9 cellular contexts compared by ENCODE assay signal in the genomic region with DNA sequence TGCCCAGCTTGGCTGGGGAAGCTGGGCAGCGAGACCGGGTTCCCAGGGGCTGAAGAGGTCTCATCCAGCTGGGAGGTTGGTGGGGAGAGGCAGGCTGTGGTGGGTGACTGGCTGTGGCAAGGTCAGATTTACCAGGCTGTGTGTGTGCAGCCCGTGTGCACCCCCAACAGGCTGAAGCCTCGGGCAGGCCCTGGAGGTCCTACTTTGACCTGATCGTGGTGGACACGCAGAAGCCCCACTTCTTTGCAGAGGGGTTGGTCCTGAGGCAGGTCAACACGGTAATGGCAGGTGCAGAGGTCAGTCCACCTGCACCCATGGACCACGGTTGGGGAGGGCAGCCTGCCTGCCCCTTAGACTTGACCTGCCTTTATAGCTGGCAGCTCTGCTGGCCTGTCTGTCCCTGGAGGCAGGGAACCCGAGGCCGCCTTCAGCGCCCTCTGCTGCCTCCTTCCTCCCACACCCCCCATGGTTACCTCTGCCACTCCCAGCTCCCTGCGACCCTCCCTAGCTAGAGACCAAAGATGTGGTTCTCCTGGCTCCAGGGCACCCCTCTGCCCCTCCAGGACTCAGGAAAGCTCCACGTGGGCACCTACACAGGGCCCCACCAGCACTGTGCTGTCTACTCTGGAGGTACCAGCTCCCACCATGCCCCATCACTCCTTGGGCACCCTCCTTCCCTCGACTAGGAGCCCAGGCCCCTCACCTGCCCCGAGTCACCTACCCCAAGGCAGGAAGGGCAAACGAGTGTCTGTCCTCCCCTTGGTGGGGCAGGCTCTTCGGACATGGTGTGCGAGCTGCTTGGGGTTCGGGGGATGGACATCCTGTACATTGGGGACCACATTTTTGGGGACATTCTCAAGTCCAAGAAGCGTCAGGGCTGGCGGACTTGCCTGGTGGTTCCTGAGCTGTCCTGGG. TPM values are rescaled to one million over a fixed set of nuclear protein-coding genes. Genes with fewer than 3 reads are reported as not detected.
DNase-seq lines count a peak whose midpoint lies in the region; ATAC-seq, FAIRE-seq and TF ChIP-seq lines count a peak whose summit lies in the region.
"Had no signal": no experiment of that assay in that cellular context is flagged by ENCODE, and none has a peak within 500 bp of the region (broad histone marks: within the 10 kb centered on the region; RNA-seq: fewer than 3 reads in every experiment).

No MANE protein-coding gene starts in this region.

- no peak overlapping the region for H3K9ac ChIP-seq in H1 (replicated peaks in 1 of 4; ENCODE audit: extremely low read depth in 1 of 4, low read depth in 3 of 4, low read length in 3 of 4)
- no peak overlapping the region for H3K9ac ChIP-seq in colonic mucosa (ENCODE audit: low read depth in 2 of 2, low read length in 2 of 2)

- no peak overlapping the region for H3K4me2 ChIP-seq in H1 (ENCODE audit: insufficient read depth in 1 of 2, low read depth in 2 of 2, low read length in 2 of 2)

- CTCF ChIA-PET in H1 (lab: Charles Lee; ENCODE audit: partially characterized antibody): interaction anchor here (0.6 to 10.5 kb wide), 37 partner anchors 11 to 603 kb away, joined by 3 to 185 read pairs (median 7); partner anchors contain the start of genes CHCHD5, IL36G and SLC20A1

- FAIRE-seq in H1 (lab: Jason Lieb, UNC): no peak

- 87% methylated on average over 21 of the region's 21 CpGs; no CpG with 5 or more reads in 1 of the 2 experiments for WGBS in H1 (ENCODE audit: extremely low coverage in 1 of 2, insufficient coverage in 1 of 2, insufficient read length in 1 of 2, insufficient replicate concordance in 2 of 2, low coverage in 1 of 2, low lambda C conversion rate in 2 of 2, missing lambda C conversion rate in 1 of 2), 2 experiments
- 78 to 79% methylated on average over 16 to 21 of the region's 21 CpGs for WGBS in tibial nerve, 2 donors

- H4K8ac ChIP-seq in H1 (ENCODE audit: extremely low read depth, insufficient read depth, low read length): no peak overlapping the region

- TF ChIP-seq EP300 in H1 (IDR thresholded peaks at IDR 0.05; ENCODE audit: borderline replicate concordance in 1 of 2, low read depth in 2 of 2, low read length in 2 of 2) (no peak), tibial nerve (IDR thresholded peaks at IDR 0.05) (no peak)

- H2BK12ac ChIP-seq in H1 (ENCODE audit: low read depth, low read length): peak overlapping the region; percentile 44; the same call in 1 of the 2 replicates

- no peak overlapping the region for H3K14ac ChIP-seq in H1 (ENCODE audit: insufficient read length)

- H3K23ac ChIP-seq in H1 (ENCODE audit: insufficient read length): no peak overlapping the region

- no peak overlapping the region for H2BK20ac ChIP-seq in H1 (ENCODE audit: low read length)

- H3K27me3 ChIP-seq in left ventricle myocardium inferior (ENCODE audit: low read depth): peaks cover 29% of the 10 kb centered on the region
- no peaks in the 10 kb centered on the region for H3K27me3 ChIP-seq in H1 (replicated peaks in 1 of 4; ENCODE audit: control insufficient read depth in 3 of 4, extremely low read depth in 1 of 4, insufficient read depth in 3 of 4, low read length in 3 of 4)
- no peaks in the 10 kb centered on the region for H3K27me3 ChIP-seq in tibial nerve
- H3K27me3 ChIP-seq in colonic mucosa: no peaks in the 10 kb centered on the region

- no peak for TF ChIP-seq POLR2A in H1 (IDR thresholded peaks at IDR 0.05; ENCODE audit: control extremely low read depth in 1 of 2, low read depth in 2 of 2, low read length in 2 of 2)
- no peak for TF ChIP-seq POLR2A in tibial nerve (IDR thresholded peaks at IDR 0.05)

- H3K23me2 ChIP-seq in H1 (ENCODE audit: low read depth, low read length): no peaks in the 10 kb centered on the region

- DNase-seq in left ventricle myocardium superior (peak; percentile 31), left ventricle myocardium inferior (no peak), NCI-H2196 treated with DMSO at 0.1 percent for 48 hours (lab: John Stamatoyannopoulos, UW; ENCODE audit: unreplicated experiment) (peak; percentile 15), H1 (ENCODE audit: low read depth in 1 of 2, low spot score in 2 of 2) (no peak), dedifferentiated amniotic fluid mesenchymal stem cell (ENCODE audit: extremely low spot score) (no peak), hepatic stellate cell (ENCODE audit: low spot score) (no peak), tibial nerve (ENCODE audit: low spot score in 2 of 2) (no peak), colonic mucosa (no peak)

- no peak for TF ChIP-seq CTCF in left ventricle myocardium inferior (IDR thresholded peaks at IDR 0.05; ENCODE audit: borderline replicate concordance)
- peak in 2 of 3 experiments; percentile 44 to 56; a peak in 3 of 4 replicates for TF ChIP-seq CTCF in H1 (IDR thresholded peaks at IDR 0.05; ENCODE audit: control extremely low read depth in 1 of 3, insufficient read depth in 1 of 3, low read depth in 1 of 3, low read length in 3 of 3)
- no peak for TF ChIP-seq CTCF in tibial nerve (IDR thresholded peaks at IDR 0.05)
- TF ChIP-seq CTCF in colonic mucosa (IDR thresholded peaks at IDR 0.05): no peak

- POLR2A ChIA-PET in H1 (lab: Charles Lee; ENCODE audit: partially characterized antibody): interaction anchor here (0.7 to 1.6 kb wide), 3 partner anchors 74 to 79 kb away, joined by 3 to 5 read pairs (median 4); partner anchors contain the start of gene SLC20A1

- no peak overlapping the region for H4K5ac ChIP-seq in H1 (ENCODE audit: insufficient read length, low read depth, low read length)

- no peak overlapping the region for H2BK5ac ChIP-seq in H1 (ENCODE audit: low read depth, low read length)

- H3K4me1 ChIP-seq in left ventricle myocardium inferior: no peaks in the 10 kb centered on the region
- no peaks in the 10 kb centered on the region; a peak in 2 of 7 replicates for H3K4me1 ChIP-seq in H1 (replicated peaks in 1 of 4; ENCODE audit: control insufficient read depth in 3 of 4, insufficient read depth in 4 of 4, low read length in 3 of 4)
- H3K4me1 ChIP-seq in tibial nerve: peaks cover 0 to 7% (median 0%) of the 10 kb centered on the region in 4 donors
- H3K4me1 ChIP-seq in colonic mucosa: no peaks in the 10 kb centered on the region

- H3K36me3 ChIP-seq in left ventricle myocardium inferior (no peaks in the 10 kb centered on the region), H1 (ENCODE audit: control insufficient read depth in 2 of 4, insufficient read depth in 4 of 4, low read length in 3 of 4) (no peaks in the 10 kb centered on the region), tibial nerve (no peaks in the 10 kb centered on the region), colonic mucosa (no peaks in the 10 kb centered on the region)

- no peak overlapping the region for H2BK120ac ChIP-seq in H1 (replicated peaks; ENCODE audit: low read depth, low read length)

- H4K20me1 ChIP-seq in H1 (replicated peaks in 1 of 2; ENCODE audit: control insufficient read depth in 1 of 2, insufficient read depth in 2 of 2, low read length in 2 of 2): no peaks in the 10 kb centered on the region

- no peak overlapping the region for H3K27ac ChIP-seq in left ventricle myocardium inferior (replicated peaks)
- no peak overlapping the region for H3K27ac ChIP-seq in H1 (ENCODE audit: low read depth, low read length)
- H3K27ac ChIP-seq in tibial nerve: no peak overlapping the region
- H3K27ac ChIP-seq in colonic mucosa: no peak overlapping the region
- H3K27ac ChIP-seq: SK-N-MC had no signal

- no peak overlapping the region for H4K91ac ChIP-seq in H1 (replicated peaks; ENCODE audit: insufficient read length, low read length)

- no peak overlapping the region for H2AFZ ChIP-seq in H1 (ENCODE audit: low read length)

- H3K4ac ChIP-seq in H1 (replicated peaks; ENCODE audit: insufficient read length, low read depth, low read length): no peak overlapping the region

- ATAC-seq in left ventricle myocardium superior: no peak

- no peak overlapping the region for H3K18ac ChIP-seq in H1 (ENCODE audit: extremely low read depth, low read length)

- H3K9me3 ChIP-seq in left ventricle myocardium inferior (replicated peaks) (no peaks in the 10 kb centered on the region), H1 (ENCODE audit: insufficient read depth in 2 of 2, low read depth in 1 of 2, low read length in 1 of 2) (no peaks in the 10 kb centered on the region), tibial nerve (no peaks in the 10 kb centered on the region), colonic mucosa (no peaks in the 10 kb centered on the region)

- H3K56ac ChIP-seq in H1 (replicated peaks; ENCODE audit: insufficient read length, low read depth, low read length): no peak overlapping the region

- no peak overlapping the region for H2AK5ac ChIP-seq in H1 (ENCODE audit: low read depth, low read length)

- H3K4me3 ChIP-seq in left ventricle myocardium inferior: no peak overlapping the region
- H3K4me3 ChIP-seq in H1 (ENCODE audit: extremely low read depth in 1 of 4, insufficient read depth in 2 of 4, low read depth in 3 of 4, low read length in 4 of 4): no peak overlapping the region
- no peak overlapping the region for H3K4me3 ChIP-seq in tibial nerve
- no peak overlapping the region for H3K4me3 ChIP-seq in colonic mucosa
- H3K4me3 ChIP-seq: SK-N-MC had no signal

- 0 out of 2 replicates have a peak overlapping the region, but pooled peaks have one; percentile 8 for H2BK15ac ChIP-seq in H1 (ENCODE audit: low read length)

- intact Hi-C loops in left ventricle myocardium superior (cut with micrococcal nuclease): no loop called here
- intact Hi-C loops in left ventricle myocardium inferior (cut with micrococcal nuclease): loop anchor here (10.0 kb wide), 1 partner anchor 100 kb away; no protein-coding TSS in a partner anchor
- intact Hi-C loops in colonic mucosa (cut with DNase I): no loop called here

- peak; percentile 31 to 35; a peak in 3 of 4 replicates for TF ChIP-seq RAD21 in H1 (IDR thresholded peaks at IDR 0.05 in 1 of 2, conservative IDR thresholded peaks at IDR 0.05 in 1 of 2; ENCODE audit: low read depth in 2 of 2, low read length in 2 of 2)

- no peaks in the 10 kb centered on the region for H3K79me1 ChIP-seq in H1 (ENCODE audit: low read depth, low read length)

- no peaks in the 10 kb centered on the region for H3K79me2 ChIP-seq in H1 (ENCODE audit: control insufficient read depth in 1 of 2, insufficient read depth in 2 of 2, low read length in 2 of 2)

RNA-seq across cellular contexts. Expression of gene NT5DC4, which starts 4.0 kb away (rescaled TPM):
- total RNA-seq in left ventricle myocardium superior: not detected
- total RNA-seq in left ventricle myocardium inferior: not detected
- not detected in 2 replicates for total RNA-seq in H1 (2021; fragmentation: NEBNext Ultra II Directional; extraction: Animal tissue kit (Norgen Biotek cat#: 25700))
- polyA plus RNA-seq in H1 (2011; rRNA removed): not detected in 2 replicates
- polyA plus RNA-seq in H1 (2011; cell fraction: cytosol; rRNA removed): not detected
- not detected for polyA plus RNA-seq in H1 (2011; cell fraction: nucleus; rRNA removed)
- not detected in 4 replicates for polyA plus RNA-seq in H1 (2012, experiment 1 of 2)
- not detected for polyA plus RNA-seq in H1 (2012, experiment 2 of 2)
- polyA plus RNA-seq in H1 (2013, experiment 1 of 2): not detected
- not detected for polyA plus RNA-seq in H1 (2013, experiment 2 of 2)
- not detected in 2 replicates for polyA minus RNA-seq in H1 (2011; rRNA and poly(A)+ RNA removed)
- polyA minus RNA-seq in H1 (2011; cell fraction: cytosol; rRNA and poly(A)+ RNA removed): not detected
- polyA minus RNA-seq in H1 (2011; cell fraction: nucleus; rRNA and poly(A)+ RNA removed): not detected
- not detected for total RNA-seq in tibial nerve
- not detected for total RNA-seq in colonic mucosa

RNA-seq across cellular contexts. Expression of gene CKAP2L, which starts 39.5 kb away (rescaled TPM):
- 0.10 TPM for total RNA-seq in left ventricle myocardium superior
- 0.38 TPM for total RNA-seq in left ventricle myocardium inferior
- total RNA-seq in H1 (2021; fragmentation: NEBNext Ultra II Directional; extraction: Animal tissue kit (Norgen Biotek cat#: 25700)): 19.3 and 20.7 TPM in 2 replicates
- 1.6 and 2.5 TPM in 2 replicates for polyA plus RNA-seq in H1 (2011; rRNA removed)
- polyA plus RNA-seq in H1 (2011; cell fraction: cytosol; rRNA removed): 4.1 TPM
- 4.1 TPM for polyA plus RNA-seq in H1 (2011; cell fraction: nucleus; rRNA removed)
- polyA plus RNA-seq in H1 (2012, experiment 1 of 2): 5.7 to 11.6 TPM (median 6.5 TPM) in 4 replicates
- 0.55 TPM for polyA plus RNA-seq in H1 (2012, experiment 2 of 2)
- polyA plus RNA-seq in H1 (2013, experiment 1 of 2): 12.2 TPM
- polyA plus RNA-seq in H1 (2013, experiment 2 of 2): 11.0 TPM
- polyA minus RNA-seq in H1 (2011; rRNA and poly(A)+ RNA removed): 7.0 and 12.7 TPM in 2 replicates
- 5.7 TPM for polyA minus RNA-seq in H1 (2011; cell fraction: cytosol; rRNA and poly(A)+ RNA removed)
- 18.7 TPM for polyA minus RNA-seq in H1 (2011; cell fraction: nucleus; rRNA and poly(A)+ RNA removed)
- not detected for total RNA-seq in tibial nerve
- 10 to 100 TPM in 1 of 2 donors, 1 to 10 TPM in 1; 6.4 to 13.5 TPM for total RNA-seq in colonic mucosa

RNA-seq across cellular contexts. Expression of gene IL1A, which starts 59.4 kb away (rescaled TPM):
- total RNA-seq in left ventricle myocardium superior (not detected), left ventricle myocardium inferior (not detected), tibial nerve (1 to 10 TPM in 1 of 4 donors, not detected in 3; 1.1 TPM), colonic mucosa (under 1 TPM in 1 of 2 donors, not detected in 1; 0.45 TPM)
- total RNA-seq in H1 (2021; fragmentation: NEBNext Ultra II Directional; extraction: Animal tissue kit (Norgen Biotek cat#: 25700)): 0.34 and 0.74 TPM in 2 replicates
- 0.25 and 0.32 TPM in 2 replicates for polyA plus RNA-seq in H1 (2011; rRNA removed)
- polyA plus RNA-seq in H1 (2011; cell fraction: cytosol; rRNA removed): 0.25 TPM
- 0.07 TPM for polyA plus RNA-seq in H1 (2011; cell fraction: nucleus; rRNA removed)
- polyA plus RNA-seq in H1 (2012, experiment 1 of 2): 0.21 to 0.69 TPM (median 0.60 TPM) in 4 replicates
- polyA plus RNA-seq in H1 (2012, experiment 2 of 2): not detected
- 0.51 TPM for polyA plus RNA-seq in H1 (2013, experiment 1 of 2)
- polyA plus RNA-seq in H1 (2013, experiment 2 of 2): 0.55 TPM
- polyA minus RNA-seq in H1 (2011; rRNA and poly(A)+ RNA removed): 0.37 and 0.41 TPM in 2 replicates
- not detected for polyA minus RNA-seq in H1 (2011; cell fraction: cytosol; rRNA and poly(A)+ RNA removed)
- 0.60 TPM for polyA minus RNA-seq in H1 (2011; cell fraction: nucleus; rRNA and poly(A)+ RNA removed)

Comparison
In these comparisons a context has a peak if more than half of its experiments do, and no peak if none do; other contexts are left out.
1. DNase-seq: peak in left ventricle myocardium superior (single experiment) and NCI-H2196 treated with DMSO at 0.1 percent for 48 hours (single experiment); none in left ventricle myocardium inferior (single experiment), H1 (0 of 2), dedifferentiated amniotic fluid mesenchymal stem cell (single experiment), hepatic stellate cell (single experiment), tibial nerve (0 of 2) and colonic mucosa (single experiment).
2. CTCF ChIP-seq: peak in H1 (2 of 3); none in left ventricle myocardium inferior (single experiment), tibial nerve (0 of 5) and colonic mucosa (single experiment).